ENCODE assay signal across 11 cellular contexts in the genomic region with DNA sequence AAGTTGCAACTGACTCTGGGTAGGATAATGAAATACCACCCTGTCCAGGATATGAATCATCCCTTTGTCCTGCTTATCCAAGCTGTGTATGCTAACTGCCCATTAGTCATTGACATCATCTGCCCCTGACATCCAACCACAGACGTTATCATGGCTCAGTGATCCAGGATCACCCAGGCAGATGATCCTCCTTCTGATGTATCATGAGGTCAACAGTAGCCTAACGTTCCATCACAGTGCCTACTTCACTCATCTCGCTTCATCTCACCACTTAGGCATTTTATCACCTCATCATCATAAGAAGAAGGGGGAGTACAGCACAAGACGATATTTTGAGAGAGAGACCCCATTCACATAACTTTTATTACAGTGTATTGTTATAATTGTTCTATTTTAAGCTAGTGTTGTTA. TPM values are rescaled to one million over a fixed set of nuclear protein-coding genes. Genes with fewer than 3 reads are reported as not detected.
DNase-seq lines count a peak whose midpoint lies in the region; ATAC-seq and TF ChIP-seq lines count a peak whose summit lies in the region.
"Had no signal": no experiment of that assay in that cellular context is flagged by ENCODE, and none has a peak within 500 bp of the region (broad histone marks: within the 10 kb centered on the region; RNA-seq: fewer than 3 reads in every experiment).

No MANE protein-coding gene starts in this region.

- no peaks in the 10 kb centered on the region for H3K79me2 ChIP-seq in PC-9 (ENCODE audit: low read depth)
- H3K79me2 ChIP-seq: parathyroid adenoma had no signal

- no peaks in the 10 kb centered on the region for H4K20me1 ChIP-seq in PC-9 (ENCODE audit: insufficient read depth)

- BruUV-seq in PC-9 (replicated peaks; lab: Mats Ljungman, UMichigan), result no TSS peak

- intact Hi-C loops in PC-9 (cut with micrococcal nuclease; ENCODE audit: unreplicated experiment) (no loop called here), aorta (cut with DNase I) (no loop called here), transverse colon (cut with DNase I; ENCODE audit: low total_unique reads) (no loop called here)

- H3K4me3 ChIP-seq in PC-9, result no peak overlapping the region
- no peak overlapping the region for H3K4me3 ChIP-seq in aorta (ENCODE audit: low read length in 2 of 2)
- no peak overlapping the region for H3K4me3 ChIP-seq in transverse colon
- H3K4me3 ChIP-seq: SK-N-MC had no signal

- H3K36me3 ChIP-seq in PC-9 (ENCODE audit: low read depth) (no peaks in the 10 kb centered on the region), aorta (ENCODE audit: control insufficient read depth in 1 of 2, insufficient read depth in 2 of 2, low read length in 1 of 2) (no peaks in the 10 kb centered on the region), transverse colon (no peaks in the 10 kb centered on the region)

- peak; percentile 68 for ATAC-seq in omental fat pad (ENCODE audit: low FRiP score)
- no peak for ATAC-seq in aorta (ENCODE audit: low FRiP score)
- ATAC-seq in HG03571 (IDR thresholded peaks at IDR 0.05; ENCODE audit: unreplicated experiment), result no peak

- POLR2A ChIA-PET in PC-9 (lab: Charles Lee; ENCODE audit: unreplicated experiment), result no interaction called here

- H3K4me2 ChIP-seq in PC-9, result no peak overlapping the region

- H3K4me1 ChIP-seq in PC-9 (replicated peaks; ENCODE audit: insufficient read depth) (peaks cover 8% of the 10 kb centered on the region), aorta (ENCODE audit: control insufficient read depth in 1 of 2, insufficient read depth in 2 of 2, low read length in 2 of 2) (no peaks in the 10 kb centered on the region), transverse colon (no peaks in the 10 kb centered on the region)

- no peak overlapping the region for H2AFZ ChIP-seq in PC-9
- H2AFZ ChIP-seq: parathyroid adenoma had no signal

- peak; percentile 99 for DNase-seq in EL
- peak; percentile 17 to 82 for DNase-seq in PC-9
- DNase-seq in dedifferentiated amniotic fluid mesenchymal stem cell (ENCODE audit: extremely low spot score), result peak; percentile 62
- DNase-seq in omental fat pad (ENCODE audit: low spot score), result no peak
- no peak for DNase-seq in aorta
- DNase-seq in transverse colon, result no peak
- DNase-seq in NCI-H2029 (lab: John Stamatoyannopoulos, UW), result no peak
- DNase-seq: glutamatergic neuron had no signal

- TF ChIP-seq CTCF in PC-9 (conservative IDR thresholded peaks at IDR 0.05) (no peak), omental fat pad (IDR thresholded peaks at IDR 0.05) (no peak), transverse colon (IDR thresholded peaks at IDR 0.05) (no peak)

- CTCF ChIA-PET in PC-9 (lab: Charles Lee), result no interaction called here

- peaks cover 10% of the 10 kb centered on the region; the same call in 1 of the 2 replicates for H3F3A ChIP-seq in PC-9 (ENCODE audit: insufficient read depth, low read depth)

- H3K9me3 ChIP-seq in PC-9 (ENCODE audit: insufficient read depth, low read depth) (no peaks in the 10 kb centered on the region), aorta (ENCODE audit: control insufficient read depth, low read length) (no peaks in the 10 kb centered on the region), transverse colon (no peaks in the 10 kb centered on the region)

- H3K9me2 ChIP-seq in PC-9 (ENCODE audit: insufficient read depth), result no peaks in the 10 kb centered on the region

- no peak for TF ChIP-seq POLR2A in transverse colon (IDR thresholded peaks at IDR 0.05)

- H3K27me3 ChIP-seq in PC-9 (ENCODE audit: insufficient read depth, low read depth), result no peaks in the 10 kb centered on the region
- H3K27me3 ChIP-seq in aorta (ENCODE audit: control insufficient read depth in 1 of 2, insufficient read depth in 2 of 2, low read length in 1 of 2), result no peaks in the 10 kb centered on the region
- H3K27me3 ChIP-seq in transverse colon, result no peaks in the 10 kb centered on the region

- no peak overlapping the region for H3K27ac ChIP-seq in PC-9
- H3K27ac ChIP-seq in aorta (ENCODE audit: low read depth in 1 of 2, low read length in 2 of 2), result no peak overlapping the region
- H3K27ac ChIP-seq in transverse colon, result no peak overlapping the region
- H3K27ac ChIP-seq: parathyroid adenoma, SK-N-MC had no signal

- in situ Hi-C loops in transverse colon (cut with MboI; ENCODE audit: low pct_ligation_motif_present in 1 of 4, low pct_unique_long_range_greater_than_20kb in 1 of 4, low sequenced_read_pairs in 3 of 4), result loop anchor here in 1 of 4 donors (25.0 kb wide), 1 partner anchor 111 kb away; the partner anchor contains the start of gene BTN2A1

- no peak for TF ChIP-seq EP300 in transverse colon (IDR thresholded peaks at IDR 0.05; ENCODE audit: low read depth)

- WGBS in aorta, 2 donors, result 60% methylated on average over 4 of the region's 4 CpGs
- 69 to 83% methylated on average over 3 to 4 of the region's 4 CpGs for WGBS in transverse colon (ENCODE audit: low coverage in 1 of 2), 2 donors

RNA-seq across cellular contexts. Expression of gene BTN3A2, which starts 13.4 kb away (rescaled TPM):
- total RNA-seq in PC-9 (2021) (28.7 and 32.9 TPM in 2 replicates), omental fat pad (10 to 100 TPM; 15.7 to 39.7 (median 20.5) TPM), aorta (10 to 100 TPM; 12.8 to 53.7 TPM), transverse colon (10 to 100 TPM in 2 of 4 donors, 1 to 10 TPM in 2; 4.5 to 39.1 (median 18.7) TPM)
- 10 to 100 TPM in 1 of 2 donors, 1 to 10 TPM in 1; 9.1 to 18.2 TPM for polyA plus RNA-seq in aorta

RNA-seq across cellular contexts. Expression of gene BTN2A2, which starts 31.4 kb away (rescaled TPM):
- total RNA-seq in PC-9 (2021), result 20.7 and 23.4 TPM in 2 replicates
- total RNA-seq in omental fat pad, result 10 to 100 TPM in 1 of 4 donors, 1 to 10 TPM in 3; 6.5 to 14.2 (median 7.4) TPM
- total RNA-seq in aorta, result 10 to 100 TPM; 15.7 to 22.3 TPM
- polyA plus RNA-seq in aorta, result 10 to 100 TPM in 1 of 2 donors, 1 to 10 TPM in 1; 3.9 to 13.4 TPM
- 10 to 100 TPM in 2 of 4 donors, 1 to 10 TPM in 2; 6.0 to 14.6 (median 11.5) TPM for total RNA-seq in transverse colon

RNA-seq across cellular contexts. Expression of gene BTN3A1, which starts 50.5 kb away (rescaled TPM):
- total RNA-seq in PC-9 (2021) (28.3 and 30.4 TPM in 2 replicates), omental fat pad (10 to 100 TPM; 14.4 to 24.6 (median 17.7) TPM), aorta (10 to 100 TPM; 12.0 to 40.7 TPM), transverse colon (10 to 100 TPM; 15.7 to 43.2 (median 20.4) TPM)
- polyA plus RNA-seq in aorta, result 10 to 100 TPM in 1 of 2 donors, 1 to 10 TPM in 1; 3.5 to 11.8 TPM

Comparison
In these comparisons a context has a peak if more than half of its experiments do, and no peak if none do; other contexts are left out.
1. DNase-seq: peak in EL (single experiment), PC-9 (2 of 2) and dedifferentiated amniotic fluid mesenchymal stem cell (single experiment); none in omental fat pad (single experiment), aorta (0 of 2), transverse colon (single experiment) and NCI-H2029 (single experiment).